11 cellular contexts compared by ENCODE assay signal in genomic region chr5:151607304-151607703, GRCh38. TPM values are rescaled to one million over a fixed set of nuclear protein-coding genes. Genes with fewer than 3 reads are reported as not detected.
"Had no signal": no experiment of that assay in that cellular context is flagged by ENCODE, and none has a peak within 500 bp of the region (broad histone marks: within the 10 kb centered on the region; RNA-seq: fewer than 3 reads in every experiment).

No MANE protein-coding gene starts in this region.

- H3K27ac Mint-ChIP-seq: GM23338, H9, HFFc6 had no signal

- ATAC-seq: GM23338, HCT116 had no signal

- DNase-seq: GM23248, GOT3, H7, H9, HCEC 1CT, HFFc6 had no signal

- H3K4me1 ChIP-seq: HAP-1 had no signal

- H3K4me3 Mint-ChIP-seq: GM23338, H9, HFFc6 had no signal

- H3K36me3 ChIP-seq: HAP-1 had no signal

- FAIRE-seq: H1, H54 had no signal

- H3K9me3 Mint-ChIP-seq: GM23338, H9, HFFc6 had no signal

- H3K4me3 ChIP-seq: GM23248, GM23338, HAP-1 had no signal

- H3K9me3 ChIP-seq: HAP-1 had no signal

- H3K4me1 Mint-ChIP-seq: GM23338 had no signal

- H3K9ac ChIP-seq: GM23248 had no signal

- H2AFZ ChIP-seq: GM23248, GM23338 had no signal

- H3K27ac ChIP-seq: GM23248 had no signal

- H3K4me2 ChIP-seq: GM23338 had no signal

RNA-seq across cellular contexts. Expression of gene FAT2, which starts 16.2 kb away (rescaled TPM):
- total RNA-seq: GM23248, HFFc6 had no signal
- polyA plus RNA-seq: GM23248 had no signal
